Comparison of ENCODE assay signal across 11 cellular contexts in genomic region chr5:14668247-14668646, GRCh38. TPM values are rescaled to one million over a fixed set of nuclear protein-coding genes. Genes with fewer than 3 reads are reported as not detected.
A peak's percentile ranks its signal among the peaks of the same experiment; 100 is the strongest.
DNase-seq lines count a peak whose midpoint lies in the region; ATAC-seq, FAIRE-seq and TF ChIP-seq lines count a peak whose summit lies in the region.
"Had no signal": no experiment of that assay in that cellular context is flagged by ENCODE, and none has a peak within 500 bp of the region (broad histone marks: within the 10 kb centered on the region; RNA-seq: fewer than 3 reads in every experiment).

No MANE protein-coding gene starts in this region.

- peak overlapping the region; percentile 34 for H3K4me3 ChIP-seq in OCI-LY7 (ENCODE audit: low read depth, low read length, poor library complexity, severe bottlenecking)
- no peak overlapping the region for H3K4me3 ChIP-seq in BE2C (ENCODE audit: low read depth, low read length)
- no peak overlapping the region for H3K4me3 ChIP-seq in pancreas

- H3K4me1 Mint-ChIP-seq in activated naive CD8-positive, alpha-beta T cell (ENCODE audit: low read depth), result peaks cover 82% of the 10 kb centered on the region

- POLR2A ChIA-PET in OCI-LY7 (lab: Charles Lee), result interaction anchor here (0.7 to 2.6 kb wide), 5 partner anchors 7 to 100 kb away, joined by 3 to 9 read pairs (median 5); no protein-coding TSS in a partner anchor

- H3K36me3 Mint-ChIP-seq in activated naive CD8-positive, alpha-beta T cell, result peaks cover 10% of the 10 kb centered on the region

- H3K27me3 Mint-ChIP-seq in activated naive CD8-positive, alpha-beta T cell, result no peaks in the 10 kb centered on the region

- H3K4me1 ChIP-seq in OCI-LY7 (ENCODE audit: insufficient read depth, low read length, poor library complexity, severe bottlenecking) (peaks cover 86% of the 10 kb centered on the region), BE2C (peaks cover 6% of the 10 kb centered on the region; the same call in 1 of the 2 replicates), pancreas (peaks cover 21 to 48% (median 26%) of the 10 kb centered on the region in 3 donors)

- CTCF ChIA-PET in OCI-LY7 (lab: Charles Lee; ENCODE audit: unreplicated experiment), result no interaction called here

- TF ChIP-seq CTCF in OCI-LY7 (conservative IDR thresholded peaks at IDR 0.05; ENCODE audit: low read length) (no peak), BE2C (IDR thresholded peaks at IDR 0.05; ENCODE audit: low read depth, low read length) (no peak), pancreas (IDR thresholded peaks at IDR 0.05) (no peak)

- H2AFZ ChIP-seq in OCI-LY7 (ENCODE audit: low read length), result no peak overlapping the region

- H4K20me1 ChIP-seq in OCI-LY7 (ENCODE audit: insufficient read depth, low read length), result peaks cover 52% of the 10 kb centered on the region

- H3K36me3 ChIP-seq in OCI-LY7 (ENCODE audit: insufficient read depth, low read length) (peaks cover 40% of the 10 kb centered on the region), BE2C (peaks cover 2% of the 10 kb centered on the region; the same call in 1 of the 2 replicates), pancreas (no peaks in the 10 kb centered on the region)

- no peaks in the 10 kb centered on the region for H3K9me3 Mint-ChIP-seq in activated naive CD8-positive, alpha-beta T cell (ENCODE audit: low read depth)

- BruUV-seq in OCI-LY7 (replicated peaks; lab: Mats Ljungman, UMichigan), result no TSS peak

- peak overlapping the region; percentile 97 for H3K4me3 Mint-ChIP-seq in activated naive CD8-positive, alpha-beta T cell

- H3K27me3 ChIP-seq in BE2C, result no peaks in the 10 kb centered on the region
- H3K27me3 ChIP-seq in pancreas, result no peaks in the 10 kb centered on the region

- FAIRE-seq in GM18507 (lab: Jason Lieb, UNC) (peak; percentile 66), pancreas (lab: Jason Lieb, UNC) (no peak)

- DNase-seq in GM18507 (ENCODE audit: extremely low spot score, insufficient read length, low read depth), result no peak
- DNase-seq in OCI-LY7 (ENCODE audit: low spot score), result no peak
- DNase-seq in stimulated activated CD8-positive, alpha-beta memory T cell treated with anti-CD3 and anti-CD28 coated beads, Interleukin-15, amount 100 ng/mL, for 48 hours (ENCODE audit: low read depth in 2 of 2), result peak; percentile 58 to 66
- DNase-seq in BE2C, result no peak
- DNase-seq in pancreas, result no peak
- DNase-seq: activated CD4-positive, alpha-beta T cell treated with anti-CD3 and anti-CD28 coated beads, Interleukin-2, amount 50 U/mL, for 4 hours; cortex of kidney; midbrain; NCI-H187 had no signal

- peak overlapping the region; percentile 96 for H3K27ac Mint-ChIP-seq in activated naive CD8-positive, alpha-beta T cell

- H3K27ac ChIP-seq in OCI-LY7 (ENCODE audit: low read depth, low read length, poor library complexity, severe bottlenecking) (no peak overlapping the region), pancreas (no peak overlapping the region)

- intact Hi-C loops in OCI-LY7 (cut with micrococcal nuclease; ENCODE audit: unreplicated experiment), result loop anchor here (5.0 to 10.0 kb wide), 3 partner anchors 446 to 1797 kb away; partner anchors contain the start of gene ZNF622
- intact Hi-C loops in pancreas (cut with DNase I), result no loop called here

- ATAC-seq in HG02852 (IDR thresholded peaks at IDR 0.05; ENCODE audit: unreplicated experiment), result no peak
- no peak for ATAC-seq in pancreas

- 70 to 73% methylated on average over 4 of the region's 4 CpGs for WGBS in pancreas, 2 donors

- no peaks in the 10 kb centered on the region for H3K9me2 ChIP-seq in OCI-LY7 (ENCODE audit: insufficient read depth, low read length)

- H3K79me2 ChIP-seq in OCI-LY7 (ENCODE audit: insufficient read depth, low read depth, low read length), result peaks cover 91% of the 10 kb centered on the region

- H3K4me2 ChIP-seq in OCI-LY7 (ENCODE audit: low read length), result peak overlapping the region; percentile 97

- H3K9me3 ChIP-seq in OCI-LY7 (ENCODE audit: low read length) (no peaks in the 10 kb centered on the region), BE2C (no peaks in the 10 kb centered on the region), pancreas (no peaks in the 10 kb centered on the region)

RNA-seq across cellular contexts. Expression of gene OTULIN, which starts 3.7 kb away (rescaled TPM):
- total RNA-seq in OCI-LY7 (2014; rRNA removed; shearing (Covaris generic)), result 19.2 and 28.7 TPM in 2 replicates
- total RNA-seq in OCI-LY7 (2022), result 45.6 and 46.3 TPM in 2 replicates
- 14.1 TPM for polyA plus RNA-seq in BE2C (2012; ENCODE audit: insufficient read depth, insufficient read length, low read depth)
- total RNA-seq in pancreas, result 10 to 100 TPM in 5 of 6 donors, 1 to 10 TPM in 1; 9.1 to 21.6 (median 12.9) TPM
- 1 to 10 TPM; 4.7 to 4.8 TPM for polyA plus RNA-seq in pancreas

Comparison
In these comparisons a context has a peak if more than half of its experiments do, and no peak if none do; other contexts are left out.
1. DNase-seq: peak in stimulated activated CD8-positive, alpha-beta memory T cell treated with anti-CD3 and anti-CD28 coated beads, Interleukin-15, amount 100 ng/mL, for 48 hours (2 of 2); none in GM18507 (single experiment), OCI-LY7 (single experiment), BE2C (single experiment) and pancreas (0 of 6).